Comparison of ENCODE assay signal across 31 cellular contexts in the genomic region with DNA sequence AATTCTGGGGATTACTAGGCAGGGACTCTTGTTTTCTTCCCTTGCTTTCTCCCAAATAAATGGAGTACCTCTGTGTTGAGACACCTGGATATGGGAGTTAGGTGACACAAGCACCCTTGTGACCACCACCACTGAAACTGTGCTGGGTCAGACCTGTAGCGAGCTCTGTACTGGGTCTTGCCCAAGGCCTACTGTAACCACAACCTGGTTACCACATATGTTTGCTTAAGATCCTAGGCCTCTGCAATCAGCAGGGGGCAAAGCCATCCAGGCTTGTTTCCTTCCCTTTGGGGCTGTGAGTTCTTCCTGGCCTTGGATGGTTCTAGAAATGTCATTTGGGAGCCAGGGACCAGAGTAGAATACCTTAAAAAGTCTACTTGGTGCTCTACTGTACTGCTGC. TPM values are rescaled to one million over a fixed set of nuclear protein-coding genes. Genes with fewer than 3 reads are reported as not detected.
"Had no signal": no experiment of that assay in that cellular context is flagged by ENCODE, and none has a peak within 500 bp of the region (broad histone marks: within the 10 kb centered on the region; RNA-seq: fewer than 3 reads in every experiment).

No MANE protein-coding gene starts in this region.

- H3K27ac Mint-ChIP-seq: activated CD4-positive, alpha-beta T cell treated with anti-CD3 and anti-CD28 coated beads for 36 hours; activated naive CD4-positive, alpha-beta T cell treated with anti-CD3 and anti-CD28 coated beads, Interleukin-2, amount 50 U/mL, for 72 hours; activated T-cell treated with anti-CD3 and anti-CD28 coated beads, Interleukin-2, amount 50 U/mL, for 72 hours; dendritic cell treated with granulocyte-macrophage colony-stimulating factor and Interleukin-4, amounts not matched to agents 40 ng/mL and 50 ng/mL, for 4 days; endodermal cell; mesothelial cell of epicardium; nephron progenitor cell; stimulated activated memory B cell treated with anti-CD40 and anti-IgM and Interleukin-4, amounts not matched to agents 10 μg/mL and 1 μg/mL and 100 μg/mL, for 72 hours; stimulated activated naive CD8-positive, alpha-beta T cell treated with anti-CD3 and anti-CD28 coated beads, Interleukin-15, amount 100 ng/mL, for 72 hours; type B pancreatic cell had no signal

- H3K4me1 ChIP-seq: pancreas, prostate gland, sigmoid colon, uterus had no signal

- H3K4me3 ChIP-seq: pancreas, prostate gland, sigmoid colon, uterus had no signal

- ATAC-seq: activated CD4-positive, alpha-beta T cell treated with anti-CD3 and anti-CD28 coated beads for 36 hours; activated naive CD4-positive, alpha-beta T cell treated with anti-CD3 and anti-CD28 coated beads, Interleukin-2, amount 50 U/mL, for 72 hours; activated T-cell treated with anti-CD3 and anti-CD28 coated beads, Interleukin-2, amount 50 U/mL, for 72 hours; esophagus mucosa; left cardiac atrium; pancreas; stimulated activated memory B cell treated with anti-CD40 and anti-IgM and Interleukin-4, amounts not matched to agents 10 μg/mL and 1 μg/mL and 100 μg/mL, for 72 hours; stimulated activated naive CD8-positive, alpha-beta T cell treated with anti-CD3 and anti-CD28 coated beads, Interleukin-15, amount 100 ng/mL, for 72 hours had no signal

- H3K27ac ChIP-seq: pancreas, prostate gland, sigmoid colon, uterus had no signal

- H3K9me3 ChIP-seq: pancreas, prostate gland, sigmoid colon, uterus had no signal

- H3K27me3 ChIP-seq: pancreas, sigmoid colon, uterus had no signal

- DNase-seq: activated CD4-positive, alpha-beta T cell treated with anti-CD3 and anti-CD28 coated beads for 36 hours; activated CD4-positive, alpha-beta T cell treated with anti-CD3 and anti-CD28 coated beads, Interleukin-2, amount 50 U/mL, for 4 hours; activated CD4-positive, CD25-positive, alpha-beta regulatory T cell; activated naive CD4-positive, alpha-beta T cell; activated T-cell treated with anti-CD3 and anti-CD28 coated beads for 4 hours; activated T-cell treated with anti-CD3 and anti-CD28 coated beads, Interleukin-2, amount 50 U/mL, for 72 hours; endodermal cell; foreskin fibroblast; head of caudate nucleus; hippocampal formation; left cardiac atrium; naive B cell; nephron progenitor cell; pancreas; retina; sigmoid colon; small intestine; stimulated activated CD4-positive, alpha-beta T cell treated with anti-CD3 and anti-CD28 coated beads, Interleukin-4, amount 100 ng/mL, for 4 hours; stimulated activated CD8-positive, alpha-beta memory T cell treated with anti-CD3 and anti-CD28 coated beads, Interleukin-4, amount 100 ng/mL, for 48 hours; stimulated activated naive CD8-positive, alpha-beta T cell treated with anti-CD3 and anti-CD28 coated beads, Interleukin-15, amount 100 ng/mL, for 72 hours; substantia nigra; uterus had no signal

- H3K27me3 Mint-ChIP-seq: activated CD4-positive, alpha-beta T cell treated with anti-CD3 and anti-CD28 coated beads for 36 hours; central memory CD8-positive, alpha-beta T cell; dendritic cell treated with granulocyte-macrophage colony-stimulating factor and Interleukin-4, amounts not matched to agents 40 ng/mL and 50 ng/mL, for 4 days; naive B cell; stimulated activated memory B cell treated with anti-CD40 and anti-IgM and Interleukin-4, amounts not matched to agents 10 μg/mL and 1 μg/mL and 100 μg/mL, for 72 hours; stimulated activated naive CD8-positive, alpha-beta T cell treated with anti-CD3 and anti-CD28 coated beads, Interleukin-15, amount 100 ng/mL, for 72 hours; type B pancreatic cell had no signal

- H3K4me3 Mint-ChIP-seq: activated CD4-positive, alpha-beta T cell treated with anti-CD3 and anti-CD28 coated beads for 36 hours; activated T-cell treated with anti-CD3 and anti-CD28 coated beads, Interleukin-2, amount 50 U/mL, for 72 hours; central memory CD8-positive, alpha-beta T cell; dendritic cell treated with granulocyte-macrophage colony-stimulating factor and Interleukin-4, amounts not matched to agents 40 ng/mL and 50 ng/mL, for 4 days; endodermal cell; mesothelial cell of epicardium; naive B cell; nephron progenitor cell; stimulated activated memory B cell treated with anti-CD40 and anti-IgM and Interleukin-4, amounts not matched to agents 10 μg/mL and 1 μg/mL and 100 μg/mL, for 72 hours; stimulated activated naive CD8-positive, alpha-beta T cell treated with anti-CD3 and anti-CD28 coated beads, Interleukin-15, amount 100 ng/mL, for 72 hours; type B pancreatic cell had no signal

- H3K36me3 Mint-ChIP-seq: mesothelial cell of epicardium, type B pancreatic cell had no signal

- H3K9me3 Mint-ChIP-seq: dendritic cell treated with granulocyte-macrophage colony-stimulating factor and Interleukin-4, amounts not matched to agents 40 ng/mL and 50 ng/mL, for 4 days; type B pancreatic cell had no signal

- H3K4me1 Mint-ChIP-seq: central memory CD8-positive, alpha-beta T cell; endodermal cell; mesothelial cell of epicardium; nephron progenitor cell had no signal

RNA-seq across cellular contexts. Expression of gene LPAR4, which starts 49.4 kb away (rescaled TPM):
- total RNA-seq: activated CD4-positive, alpha-beta T cell treated with anti-CD3 and anti-CD28 coated beads for 36 hours; activated naive CD4-positive, alpha-beta T cell treated with anti-CD3 and anti-CD28 coated beads, Interleukin-2, amount 50 U/mL, for 72 hours; activated T-cell treated with anti-CD3 and anti-CD28 coated beads, Interleukin-2, amount 50 U/mL, for 72 hours; bronchial epithelial cell; esophagus mucosa had no signal
